16 cellular contexts compared by ENCODE assay signal in genomic region chr13:110221331-110221730, GRCh38.
DNase-seq lines count a peak whose midpoint lies in the region; ATAC-seq and TF ChIP-seq lines count a peak whose summit lies in the region.
"Had no signal": no experiment of that assay in that cellular context is flagged by ENCODE, and none has a peak within 500 bp of the region (broad histone marks: within the 10 kb centered on the region; RNA-seq: fewer than 3 reads in every experiment).

No MANE protein-coding gene starts in this region.

- peak overlapping the region in 1 of 5 experiments; percentile 65 for H3K4me3 Mint-ChIP-seq in brain
- no peak overlapping the region for H3K4me3 Mint-ChIP-seq in osteocyte (ENCODE audit: unreplicated experiment)
- H3K4me3 Mint-ChIP-seq in type B pancreatic cell: no peak overlapping the region
- no peak overlapping the region for H3K4me3 Mint-ChIP-seq in stimulated activated naive CD8-positive, alpha-beta T cell treated with anti-CD3 and anti-CD28 coated beads, Interleukin-15, amount 100 ng/mL, for 72 hours
- H3K4me3 Mint-ChIP-seq in activated naive CD8-positive, alpha-beta T cell treated with anti-CD3 and anti-CD28 coated beads, Interleukin-2, amount 50 U/mL, for 24 hours: no peak overlapping the region
- H3K4me3 Mint-ChIP-seq: activated CD8-positive, alpha-beta T cell treated with anti-CD3 and anti-CD28 coated beads, Interleukin-2, amount 10 ng/mL, durations not matched to agents 7 days and 5 days; activated T-helper 17 cell treated with anti-CD3 and anti-CD28 coated beads, Interleukin-2, amount 50 U/mL, for 72 hours; B cell; IgD-negative memory B cell; nephron progenitor cell; stimulated activated effector memory CD8-positive, alpha-beta T cell treated with anti-CD3 and anti-CD28 coated beads, Interleukin-12 subunit alpha, Interleukin-12 subunit beta, amount 100 ng/mL, for 72 hours had no signal

- H3K27ac Mint-ChIP-seq in brain (peak overlapping the region; percentile 49 to 93 (median 93)), osteocyte (ENCODE audit: unreplicated experiment) (peak overlapping the region; percentile 90), type B pancreatic cell (peak overlapping the region; percentile 71)
- no peak overlapping the region for H3K27ac Mint-ChIP-seq in stimulated activated naive CD8-positive, alpha-beta T cell treated with anti-CD3 and anti-CD28 coated beads, Interleukin-15, amount 100 ng/mL, for 72 hours
- H3K27ac Mint-ChIP-seq in activated naive CD8-positive, alpha-beta T cell treated with anti-CD3 and anti-CD28 coated beads, Interleukin-2, amount 50 U/mL, for 24 hours: no peak overlapping the region
- H3K27ac Mint-ChIP-seq: activated CD8-positive, alpha-beta T cell treated with anti-CD3 and anti-CD28 coated beads, Interleukin-2, amount 10 ng/mL, durations not matched to agents 7 days and 5 days; activated T-helper 17 cell treated with anti-CD3 and anti-CD28 coated beads, Interleukin-2, amount 50 U/mL, for 72 hours; B cell; IgD-negative memory B cell; stimulated activated effector memory CD8-positive, alpha-beta T cell treated with anti-CD3 and anti-CD28 coated beads, Interleukin-12 subunit alpha, Interleukin-12 subunit beta, amount 100 ng/mL, for 72 hours had no signal

- ATAC-seq in heart right ventricle: peak in 4 of 8 donors; percentile 0 to 5 (median 2)
- ATAC-seq in stimulated activated naive CD8-positive, alpha-beta T cell treated with anti-CD3 and anti-CD28 coated beads, Interleukin-15, amount 100 ng/mL, for 72 hours: no peak
- no peak for ATAC-seq in activated naive CD8-positive, alpha-beta T cell treated with anti-CD3 and anti-CD28 coated beads, Interleukin-2, amount 50 U/mL, for 24 hours

- TF ChIP-seq CTCF in brain (conservative IDR thresholded peaks at IDR 0.05): no peak
- no peak for TF ChIP-seq CTCF in heart right ventricle (IDR thresholded peaks at IDR 0.05)
- no peak for TF ChIP-seq CTCF in osteocyte (IDR thresholded peaks at IDR 0.05)
- no peak for TF ChIP-seq CTCF in type B pancreatic cell (conservative IDR thresholded peaks at IDR 0.05)

- H3K36me3 ChIP-seq in heart right ventricle: peaks cover 0 to 10% (median 0%) of the 10 kb centered on the region in 9 donors

- H3K9me3 ChIP-seq in heart right ventricle: no peaks in the 10 kb centered on the region

- no peaks in the 10 kb centered on the region for H3K27me3 ChIP-seq in heart right ventricle

- H3K4me1 ChIP-seq in heart right ventricle: peaks cover 11 to 94% (median 73%) of the 10 kb centered on the region in 9 donors

- peaks cover 40% of the 10 kb centered on the region for H3K4me1 Mint-ChIP-seq in brain
- peaks cover 59% of the 10 kb centered on the region for H3K4me1 Mint-ChIP-seq in osteocyte (ENCODE audit: unreplicated experiment)
- peaks cover 25% of the 10 kb centered on the region for H3K4me1 Mint-ChIP-seq in type B pancreatic cell (ENCODE audit: unreplicated experiment)
- H3K4me1 Mint-ChIP-seq in stimulated activated naive CD8-positive, alpha-beta T cell treated with anti-CD3 and anti-CD28 coated beads, Interleukin-15, amount 100 ng/mL, for 72 hours: no peaks in the 10 kb centered on the region
- no peaks in the 10 kb centered on the region for H3K4me1 Mint-ChIP-seq in activated naive CD8-positive, alpha-beta T cell treated with anti-CD3 and anti-CD28 coated beads, Interleukin-2, amount 50 U/mL, for 24 hours
- H3K4me1 Mint-ChIP-seq: activated T-helper 17 cell treated with anti-CD3 and anti-CD28 coated beads, Interleukin-2, amount 50 U/mL, for 72 hours; B cell; IgD-negative memory B cell; stimulated activated effector memory CD8-positive, alpha-beta T cell treated with anti-CD3 and anti-CD28 coated beads, Interleukin-12 subunit alpha, Interleukin-12 subunit beta, amount 100 ng/mL, for 72 hours had no signal

- intact Hi-C loops in heart right ventricle (cut with DNase I): loop anchor here (2.0 to 10.0 kb wide), 11 partner anchors 83 to 343 kb away; partner anchors contain the start of genes COL4A1 (in 3 of the 10), COL4A2 (in 3 of the 10) and RAB20 (in 1 of the 10)

- H3K27me3 Mint-ChIP-seq in brain (peaks cover 4% of the 10 kb centered on the region), osteocyte (ENCODE audit: unreplicated experiment) (no peaks in the 10 kb centered on the region), type B pancreatic cell (peaks cover 3% of the 10 kb centered on the region)
- H3K27me3 Mint-ChIP-seq in stimulated activated naive CD8-positive, alpha-beta T cell treated with anti-CD3 and anti-CD28 coated beads, Interleukin-15, amount 100 ng/mL, for 72 hours: peaks cover 53% of the 10 kb centered on the region
- peaks cover 18% of the 10 kb centered on the region for H3K27me3 Mint-ChIP-seq in activated naive CD8-positive, alpha-beta T cell treated with anti-CD3 and anti-CD28 coated beads, Interleukin-2, amount 50 U/mL, for 24 hours

- peak overlapping the region; percentile 79 to 90 (median 84) for H3K27ac ChIP-seq in heart right ventricle

- H3K9me3 Mint-ChIP-seq in brain (no peaks in the 10 kb centered on the region), osteocyte (ENCODE audit: unreplicated experiment) (no peaks in the 10 kb centered on the region), type B pancreatic cell (no peaks in the 10 kb centered on the region)
- H3K9me3 Mint-ChIP-seq in stimulated activated naive CD8-positive, alpha-beta T cell treated with anti-CD3 and anti-CD28 coated beads, Interleukin-15, amount 100 ng/mL, for 72 hours: no peaks in the 10 kb centered on the region
- H3K9me3 Mint-ChIP-seq in activated naive CD8-positive, alpha-beta T cell treated with anti-CD3 and anti-CD28 coated beads, Interleukin-2, amount 50 U/mL, for 24 hours: no peaks in the 10 kb centered on the region
- H3K9me3 Mint-ChIP-seq: activated T-helper 17 cell treated with anti-CD3 and anti-CD28 coated beads, Interleukin-2, amount 50 U/mL, for 72 hours; IgD-negative memory B cell; nephron progenitor cell; stimulated activated effector memory CD8-positive, alpha-beta T cell treated with anti-CD3 and anti-CD28 coated beads, Interleukin-12 subunit alpha, Interleukin-12 subunit beta, amount 100 ng/mL, for 72 hours had no signal

- H3K4me3 ChIP-seq in heart right ventricle: no peak overlapping the region

- WGBS in heart right ventricle, 2 donors: 53 to 55% methylated on average over 4 of the region's 4 CpGs

- H3K36me3 Mint-ChIP-seq in brain: no peaks in the 10 kb centered on the region
- H3K36me3 Mint-ChIP-seq in osteocyte (ENCODE audit: unreplicated experiment): peaks cover 11% of the 10 kb centered on the region
- H3K36me3 Mint-ChIP-seq in type B pancreatic cell: no peaks in the 10 kb centered on the region
- no peaks in the 10 kb centered on the region for H3K36me3 Mint-ChIP-seq in activated naive CD8-positive, alpha-beta T cell treated with anti-CD3 and anti-CD28 coated beads, Interleukin-2, amount 50 U/mL, for 24 hours (ENCODE audit: low read depth)
- H3K36me3 Mint-ChIP-seq: IgD-negative memory B cell; stimulated activated effector memory CD8-positive, alpha-beta T cell treated with anti-CD3 and anti-CD28 coated beads, Interleukin-12 subunit alpha, Interleukin-12 subunit beta, amount 100 ng/mL, for 72 hours had no signal

- no peak for DNase-seq in heart right ventricle
- DNase-seq in osteocyte (ENCODE audit: extremely low spot score, unreplicated experiment): no peak
- DNase-seq in type B pancreatic cell (ENCODE audit: extremely low spot score, unreplicated experiment): no peak
- no peak for DNase-seq in activated CD4-positive, alpha-beta T cell treated with anti-CD3 and anti-CD28 coated beads for 48 hours
- DNase-seq in activated CD8-positive, alpha-beta memory T cell treated with anti-CD3 and anti-CD28 coated beads for 24 hours: no peak
- no peak for DNase-seq in stimulated activated naive CD8-positive, alpha-beta T cell treated with anti-CD3 and anti-CD28 coated beads, Interleukin-15, amount 100 ng/mL, for 72 hours
- DNase-seq in activated naive CD8-positive, alpha-beta T cell treated with anti-CD3 and anti-CD28 coated beads, Interleukin-2, amount 50 U/mL, for 24 hours: no peak
- DNase-seq: activated CD8-positive, alpha-beta T cell treated with anti-CD3 and anti-CD28 coated beads, Interleukin-2, amount 10 ng/mL, durations not matched to agents 7 days and 5 days; NCI-H526 treated with DMSO at 0.1 percent for 48 hours; nephron progenitor cell; PC-3 had no signal

Comparison
In these comparisons a context has a peak if more than half of its experiments do, and no peak if none do; other contexts are left out.
1. H3K27ac Mint-ChIP-seq: peak in brain (5 of 5), osteocyte (single experiment) and type B pancreatic cell (single experiment); none in stimulated activated naive CD8-positive, alpha-beta T cell treated with anti-CD3 and anti-CD28 coated beads, Interleukin-15, amount 100 ng/mL, for 72 hours (0 of 2) and activated naive CD8-positive, alpha-beta T cell treated with anti-CD3 and anti-CD28 coated beads, Interleukin-2, amount 50 U/mL, for 24 hours (single experiment).